Comparison of ENCODE assay signal across 12 cellular contexts in the genomic region with DNA sequence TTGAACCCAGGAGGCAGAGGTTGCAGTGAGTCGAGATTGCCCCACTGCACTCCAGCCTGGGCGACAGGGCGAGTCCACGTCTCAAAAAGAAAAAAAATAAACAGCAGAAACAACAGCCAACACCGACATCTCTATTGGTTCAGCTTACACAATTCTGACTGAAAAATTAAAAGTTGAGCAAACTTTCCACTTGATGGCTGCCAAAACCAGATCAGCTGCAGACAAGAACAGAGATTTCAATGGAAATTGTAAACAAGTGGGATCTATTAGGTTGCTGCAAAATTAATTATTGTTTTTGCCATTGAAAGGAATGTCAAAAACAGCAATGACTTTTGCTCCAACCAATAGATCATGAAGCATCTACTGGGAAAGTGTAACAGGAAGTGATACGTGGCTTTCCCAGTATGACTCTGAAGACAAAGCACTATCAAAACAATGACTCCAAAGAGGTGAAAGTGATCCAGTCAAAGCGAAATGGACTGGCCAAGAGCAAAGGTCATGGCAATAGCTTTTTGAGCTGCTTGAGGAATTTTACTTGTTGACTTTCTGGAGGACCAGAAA. TPM values are rescaled to one million over a fixed set of nuclear protein-coding genes. Genes with fewer than 3 reads are reported as not detected.
DNase-seq lines count a peak whose midpoint lies in the region; ATAC-seq, FAIRE-seq and TF ChIP-seq lines count a peak whose summit lies in the region.
"Had no signal": no experiment of that assay in that cellular context is flagged by ENCODE, and none has a peak within 500 bp of the region (broad histone marks: within the 10 kb centered on the region; RNA-seq: fewer than 3 reads in every experiment).

No MANE protein-coding gene starts in this region.

- no peak for TF ChIP-seq CTCF in bronchial epithelial cell (IDR thresholded peaks at IDR 0.05; ENCODE audit: insufficient read depth, low read length, severe bottlenecking)

- H3K27me3 ChIP-seq in bronchial epithelial cell (ENCODE audit: control insufficient read depth, insufficient read depth, low read length), result no peaks in the 10 kb centered on the region
- H3K27me3 ChIP-seq: body of pancreas, hepatocyte, neural progenitor cell had no signal

- H3K36me3 ChIP-seq in bronchial epithelial cell (ENCODE audit: control insufficient read depth, insufficient read depth, low read length), result no peaks in the 10 kb centered on the region
- H3K36me3 ChIP-seq: neural progenitor cell, WERI-Rb-1 had no signal

- no peak for FAIRE-seq in bronchial epithelial cell (lab: Jason Lieb, UNC)
- FAIRE-seq: A549 had no signal

- peak; percentile 13 for DNase-seq in activated CD4-positive, alpha-beta T cell treated with anti-CD3 and anti-CD28 coated beads for 48 hours
- DNase-seq in activated CD4-positive, alpha-beta T cell treated with anti-CD3 and anti-CD28 coated beads, Interleukin-2, amount 50 U/mL, for 1 hour, result no peak
- DNase-seq in bronchial epithelial cell (ENCODE audit: low read depth) (peak; percentile 9), smooth muscle cell of the brain vasculature (ENCODE audit: low read depth, low spot score) (peak; percentile 15), middle frontal gyrus (ENCODE audit: extremely low spot score, low spot score) (no peak)
- DNase-seq: body of pancreas, NCI-H1105, WERI-Rb-1 had no signal

- ATAC-seq in HG02763 (IDR thresholded peaks at IDR 0.05; ENCODE audit: unreplicated experiment), result no peak
- ATAC-seq: A549, body of pancreas had no signal

- no peak overlapping the region for H3K4me3 ChIP-seq in bronchial epithelial cell (ENCODE audit: low read depth, low read length)
- H3K4me3 ChIP-seq: A549, body of pancreas, hepatocyte, neural progenitor cell had no signal

RNA-seq across cellular contexts. Expression of a gene that starts 26.3 kb away (rescaled TPM):
- total RNA-seq in bronchial epithelial cell, result 1.1 and 2.9 TPM in 2 replicates

RNA-seq across cellular contexts. Expression of a gene that starts 35.0 kb away (rescaled TPM):
- total RNA-seq in bronchial epithelial cell, result 2,415 and 8,689 TPM in 2 replicates

RNA-seq across cellular contexts. Expression of a gene that starts 45.1 kb away (rescaled TPM):
- total RNA-seq in bronchial epithelial cell, result 13.2 and 17.6 TPM in 2 replicates

RNA-seq across cellular contexts. Expression of a gene that starts 45.2 kb away (rescaled TPM):
- 55.5 and 143 TPM in 2 replicates for total RNA-seq in bronchial epithelial cell

Comparison
In these comparisons a context has a peak if more than half of its experiments do, and no peak if none do; other contexts are left out.
1. DNase-seq: peak in activated CD4-positive, alpha-beta T cell treated with anti-CD3 and anti-CD28 coated beads for 48 hours (single experiment), bronchial epithelial cell (single experiment) and smooth muscle cell of the brain vasculature (single experiment); none in activated CD4-positive, alpha-beta T cell treated with anti-CD3 and anti-CD28 coated beads, Interleukin-2, amount 50 U/mL, for 1 hour (single experiment) and middle frontal gyrus (single experiment).